18 cellular contexts compared by ENCODE assay signal in the genomic region with DNA sequence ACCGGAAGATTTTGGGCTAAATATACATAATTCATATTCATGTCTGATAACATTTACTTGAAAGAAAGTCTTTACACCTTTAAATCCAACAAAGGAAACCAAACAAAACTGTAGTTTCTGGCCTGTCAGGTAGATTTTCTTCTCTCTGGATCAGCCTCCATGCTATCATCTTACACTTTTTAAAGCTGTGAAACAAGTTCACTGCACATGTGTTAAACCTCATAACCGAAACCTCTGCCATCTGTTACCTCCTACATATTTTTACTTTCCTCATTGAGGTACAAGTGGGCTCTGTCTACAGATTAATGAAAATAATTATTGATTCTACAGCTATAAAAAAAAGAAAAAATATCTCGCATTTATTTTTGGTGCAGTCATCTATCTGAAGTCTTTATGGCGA.
DNase-seq lines count a peak whose midpoint lies in the region; ATAC-seq and TF ChIP-seq lines count a peak whose summit lies in the region.
"Had no signal": no experiment of that assay in that cellular context is flagged by ENCODE, and none has a peak within 500 bp of the region (broad histone marks: within the 10 kb centered on the region; RNA-seq: fewer than 3 reads in every experiment).

No MANE protein-coding gene starts in this region.

- H4K8ac ChIP-seq in H9 (replicated peaks; ENCODE audit: insufficient read length, low read depth, low read length): no peak overlapping the region

- peak; percentile 54 for ATAC-seq in HG02870 (IDR thresholded peaks at IDR 0.05; ENCODE audit: unreplicated experiment)
- ATAC-seq: CD8-positive, alpha-beta T cell; HepG2 had no signal

- H3K4me2 ChIP-seq in H9 (ENCODE audit: insufficient read depth, insufficient read length, low read length): no peak overlapping the region

- no peaks in the 10 kb centered on the region for H3K23me2 ChIP-seq in H9 (ENCODE audit: insufficient read length, low read depth, low read length, poor library complexity, severe bottlenecking)

- H2BK15ac ChIP-seq in H9 (ENCODE audit: low read depth, low read length): no peak overlapping the region

- no peak overlapping the region for H3K4ac ChIP-seq in H9 (ENCODE audit: low read depth, low read length)

- no peaks in the 10 kb centered on the region for H3K27me3 ChIP-seq in H9 (ENCODE audit: insufficient read depth, low read length)

- no peaks in the 10 kb centered on the region for H3K9me3 ChIP-seq in H9 (ENCODE audit: control insufficient read depth, low read depth, low read length)
- H3K9me3 ChIP-seq: HAP-1 had no signal

- no peaks in the 10 kb centered on the region for H4K20me1 ChIP-seq in H9 (ENCODE audit: control insufficient read depth, insufficient read depth, insufficient read length)

- no peak overlapping the region for H4K91ac ChIP-seq in H9 (ENCODE audit: insufficient read length, low read depth, low read length)

- no peak overlapping the region for H3K23ac ChIP-seq in H9 (ENCODE audit: insufficient read length, low read depth, low read length)

- H2AK5ac ChIP-seq in H9 (ENCODE audit: insufficient read length, low read length): no peak overlapping the region

- no peaks in the 10 kb centered on the region for H3K36me3 Mint-ChIP-seq in H9 (ENCODE audit: insufficient read depth in 1 of 3, low read depth in 3 of 3)
- no peaks in the 10 kb centered on the region for H3K36me3 Mint-ChIP-seq in HFFc6 (ENCODE audit: low read depth)

- no peak overlapping the region for H3K27ac ChIP-seq in H9 (ENCODE audit: insufficient read length, low read depth, low read length)

- DNase-seq in NCI-H82 (lab: John Stamatoyannopoulos, UW) (peak; percentile 62), NCI-H82 treated with DMSO at 0.1 percent for 48 hours (lab: John Stamatoyannopoulos, UW; ENCODE audit: unreplicated experiment) (no peak), NCI-H2171 treated with DMSO at 0.1 percent for 48 hours (lab: John Stamatoyannopoulos, UW) (peak; percentile 98), left kidney (ENCODE audit: low read depth, low spot score) (peak; percentile 46), H9 (no peak), NCI-H1092 (lab: John Stamatoyannopoulos, UW) (no peak), HFFc6 (no peak)
- DNase-seq: 8988T; CD8-positive, alpha-beta T cell; DND-41; NCI-H1092 treated with DMSO at 0.1 percent for 48 hours; NCI-H187 treated with DMSO at 0.1 percent for 48 hours; NCI-H526; NK-92 treated with Interleukin-12 subunit alpha and Interleukin-12 subunit beta, amount 100 ng/mL, for 24 hours; SHP77 treated with DMSO at 0.1 percent for 48 hours had no signal

- no peak overlapping the region for H2BK12ac ChIP-seq in H9 (ENCODE audit: insufficient read length, low read depth, low read length)

- no peak overlapping the region for H3K4me3 Mint-ChIP-seq in H9
- H3K4me3 Mint-ChIP-seq in HFFc6: no peak overlapping the region
- H3K4me3 Mint-ChIP-seq: CD8-positive, alpha-beta T cell had no signal

- no peak overlapping the region for H2BK20ac ChIP-seq in H9 (ENCODE audit: low read depth, low read length, poor library complexity, severe bottlenecking)

- H3T11ph ChIP-seq in H9 (ENCODE audit: low read length): no peak overlapping the region

- no peak overlapping the region for H2AFZ ChIP-seq in H9 (ENCODE audit: low read length)

- WGBS in H9 (ENCODE audit: extremely low coverage, insufficient read length, low lambda C conversion rate): no CpG with 5 or more reads among the region's 4 CpGs

- no peak overlapping the region for H3K56ac ChIP-seq in H9 (ENCODE audit: insufficient read length, low read depth, low read length)

- no peak overlapping the region for H3K14ac ChIP-seq in H9 (ENCODE audit: insufficient read depth, low read length)

- H2BK120ac ChIP-seq in H9 (ENCODE audit: low read depth, low read length, poor library complexity, severe bottlenecking): no peak overlapping the region

- TF ChIP-seq CTCF in H9 (conservative IDR thresholded peaks at IDR 0.05) (no peak), HFFc6 (IDR thresholded peaks at IDR 0.05) (no peak)

- H3K9me3 Mint-ChIP-seq in H9 (no peaks in the 10 kb centered on the region), HFFc6 (no peaks in the 10 kb centered on the region)
- H3K9me3 Mint-ChIP-seq: CD8-positive, alpha-beta T cell had no signal

- H3K27me3 Mint-ChIP-seq in H9 (ENCODE audit: low read depth) (no peaks in the 10 kb centered on the region), HFFc6 (ENCODE audit: insufficient read depth) (no peaks in the 10 kb centered on the region)

- H3K18ac ChIP-seq in H9 (ENCODE audit: insufficient read length, low read depth, low read length): no peak overlapping the region

- no peaks in the 10 kb centered on the region for H3K79me1 ChIP-seq in H9 (ENCODE audit: insufficient read depth, low read depth, low read length, poor library complexity, severe bottlenecking)

- H3K79me2 ChIP-seq in H9 (ENCODE audit: insufficient read depth, low read length): no peaks in the 10 kb centered on the region

- no peaks in the 10 kb centered on the region; the same call in 1 of the 2 replicates for H3K4me1 ChIP-seq in H9 (ENCODE audit: insufficient read depth, low read length)

- no peak overlapping the region for H2BK5ac ChIP-seq in H9 (ENCODE audit: insufficient read length, low read length)

- H3K4me1 Mint-ChIP-seq in H9: peaks cover 10 to 15% of the 10 kb centered on the region in 2 experiments
- H3K4me1 Mint-ChIP-seq in HFFc6 (ENCODE audit: low read depth): no peaks in the 10 kb centered on the region

- no peak overlapping the region for H3K9ac ChIP-seq in H9 (ENCODE audit: extremely low read depth, insufficient read length, low read length)

- H4K5ac ChIP-seq in H9 (ENCODE audit: insufficient read length, low read depth, low read length): no peak overlapping the region

- H3K27ac Mint-ChIP-seq in H9 (no peak overlapping the region), HFFc6 (no peak overlapping the region)
- H3K27ac Mint-ChIP-seq: CD8-positive, alpha-beta T cell had no signal

Comparison
In these comparisons a context has a peak if more than half of its experiments do, and no peak if none do; other contexts are left out.
1. DNase-seq: peak in NCI-H82 (single experiment), NCI-H2171 treated with DMSO at 0.1 percent for 48 hours (single experiment) and left kidney (single experiment); none in NCI-H82 treated with DMSO at 0.1 percent for 48 hours (single experiment), H9 (single experiment), NCI-H1092 (single experiment) and HFFc6 (single experiment).